17 cellular contexts compared by ENCODE assay signal in genomic region chr11:102256251-102256650, GRCh38.
DNase-seq lines count a peak whose midpoint lies in the region; ATAC-seq and TF ChIP-seq lines count a peak whose summit lies in the region.
"Had no signal": no experiment of that assay in that cellular context is flagged by ENCODE, and none has a peak within 500 bp of the region (broad histone marks: within the 10 kb centered on the region; RNA-seq: fewer than 3 reads in every experiment).

No MANE protein-coding gene starts in this region.

- peaks cover 4% of the 10 kb centered on the region for H3K4me1 Mint-ChIP-seq in osteocyte (ENCODE audit: unreplicated experiment)
- H3K4me1 Mint-ChIP-seq: activated naive CD8-positive, alpha-beta T cell treated with anti-CD3 and anti-CD28 coated beads, Interleukin-2, amount 10 ng/mL, durations not matched to agents 7 days and 5 days; CD14-positive monocyte had no signal

- no peak overlapping the region for H3K4me3 Mint-ChIP-seq in osteocyte (ENCODE audit: unreplicated experiment)
- H3K4me3 Mint-ChIP-seq: activated naive CD8-positive, alpha-beta T cell treated with anti-CD3 and anti-CD28 coated beads, Interleukin-2, amount 10 ng/mL, durations not matched to agents 7 days and 5 days; CD14-positive monocyte had no signal

- no peaks in the 10 kb centered on the region for H3K9me3 ChIP-seq in RWPE2 (ENCODE audit: severe bottlenecking)
- no peaks in the 10 kb centered on the region for H3K9me3 ChIP-seq in right cardiac atrium (ENCODE audit: control insufficient read depth, low read length)
- H3K9me3 ChIP-seq: stomach had no signal

- whole genome bisulfite sequencing in right cardiac atrium, result 89% methylated on average over 4 of the region's 4 CpGs

- no peaks in the 10 kb centered on the region for H3K36me3 Mint-ChIP-seq in osteocyte (ENCODE audit: unreplicated experiment)
- H3K36me3 Mint-ChIP-seq: activated naive CD8-positive, alpha-beta T cell treated with anti-CD3 and anti-CD28 coated beads, Interleukin-2, amount 10 ng/mL, durations not matched to agents 7 days and 5 days; CD14-positive monocyte had no signal

- no peaks in the 10 kb centered on the region for H3K27me3 Mint-ChIP-seq in osteocyte (ENCODE audit: unreplicated experiment)
- H3K27me3 Mint-ChIP-seq: activated naive CD8-positive, alpha-beta T cell treated with anti-CD3 and anti-CD28 coated beads, Interleukin-2, amount 10 ng/mL, durations not matched to agents 7 days and 5 days had no signal

- H3K9me3 Mint-ChIP-seq in osteocyte (ENCODE audit: unreplicated experiment), result no peaks in the 10 kb centered on the region
- H3K9me3 Mint-ChIP-seq: activated naive CD8-positive, alpha-beta T cell treated with anti-CD3 and anti-CD28 coated beads, Interleukin-2, amount 10 ng/mL, durations not matched to agents 7 days and 5 days; CD14-positive monocyte had no signal

- peak; percentile 45 for ATAC-seq in GM19463 (IDR thresholded peaks at IDR 0.05; ENCODE audit: unreplicated experiment)
- peak; percentile 98 for ATAC-seq in RWPE2 (ENCODE audit: low read depth)
- ATAC-seq in right cardiac atrium, result no peak
- no peak for ATAC-seq in GM21360 (IDR thresholded peaks at IDR 0.05; ENCODE audit: unreplicated experiment)

- H3K27ac ChIP-seq in RWPE2 (ENCODE audit: poor library complexity, severe bottlenecking), result peak overlapping the region; percentile 80
- H3K27ac ChIP-seq in right cardiac atrium (ENCODE audit: low read length), result no peak overlapping the region
- H3K27ac ChIP-seq: KMS-11, stomach had no signal

- peak overlapping the region; percentile 3 for H3K27ac Mint-ChIP-seq in osteocyte (ENCODE audit: unreplicated experiment)
- H3K27ac Mint-ChIP-seq: activated naive CD8-positive, alpha-beta T cell treated with anti-CD3 and anti-CD28 coated beads, Interleukin-2, amount 10 ng/mL, durations not matched to agents 7 days and 5 days; CD14-positive monocyte had no signal

- intact Hi-C loops in right cardiac atrium (cut with DNase I), result no loop called here

- TF ChIP-seq CTCF in RWPE2 (IDR thresholded peaks at IDR 0.05; ENCODE audit: poor library complexity, severe bottlenecking), result no peak
- no peak for TF ChIP-seq CTCF in epithelial cell of esophagus (IDR thresholded peaks at IDR 0.05; ENCODE audit: insufficient read depth, low read depth, low read length, missing control alignments)
- TF ChIP-seq CTCF in osteocyte (IDR thresholded peaks at IDR 0.05), result no peak

- peak; percentile 91 for DNase-seq in RWPE2 (ENCODE audit: low spot score)
- DNase-seq in epithelial cell of esophagus (ENCODE audit: low read depth), result peak; percentile 99
- no peak for DNase-seq in osteocyte (ENCODE audit: extremely low spot score, unreplicated experiment)
- DNase-seq in right cardiac atrium, result no peak
- DNase-seq in NCI-H2029 treated with DMSO at 0.1 percent for 48 hours (lab: John Stamatoyannopoulos, UW), result no peak
- DNase-seq in H4 (ENCODE audit: low spot score), result no peak
- DNase-seq: activated naive CD8-positive, alpha-beta T cell treated with anti-CD3 and anti-CD28 coated beads, Interleukin-2, amount 10 ng/mL, durations not matched to agents 7 days and 5 days; effector CD8-positive, alpha-beta T cell; GOT3; NCI-H446 treated with DMSO at 0.1 percent for 48 hours; retina; RPMI8226; stomach had no signal

- H3K27me3 ChIP-seq in RWPE2 (ENCODE audit: insufficient read depth, poor library complexity, severe bottlenecking) (no peaks in the 10 kb centered on the region), right cardiac atrium (ENCODE audit: control insufficient read depth, insufficient read depth) (no peaks in the 10 kb centered on the region)
- H3K27me3 ChIP-seq: stomach had no signal

- no peaks in the 10 kb centered on the region for H3K36me3 ChIP-seq in RWPE2 (ENCODE audit: low read depth)
- H3K36me3 ChIP-seq: stomach had no signal

- no peak overlapping the region for H3K4me3 ChIP-seq in RWPE2 (ENCODE audit: severe bottlenecking)
- no peak overlapping the region for H3K4me3 ChIP-seq in epithelial cell of esophagus (ENCODE audit: low read length)
- H3K4me3 ChIP-seq in right cardiac atrium (ENCODE audit: low read length), result no peak overlapping the region
- H3K4me3 ChIP-seq: stomach had no signal

- H3K4me1 ChIP-seq in RWPE2 (ENCODE audit: insufficient read depth, poor library complexity, severe bottlenecking) (peaks cover 24% of the 10 kb centered on the region), right cardiac atrium (ENCODE audit: control insufficient read depth, insufficient read depth, low read length) (no peaks in the 10 kb centered on the region)

Comparison
In these comparisons a context has a peak if more than half of its experiments do, and no peak if none do; other contexts are left out.
1. ATAC-seq: peak in GM19463 (single experiment) and RWPE2 (single experiment); none in right cardiac atrium (0 of 2) and GM21360 (single experiment).
2. DNase-seq: peak in RWPE2 (single experiment) and epithelial cell of esophagus (single experiment); none in osteocyte (single experiment), right cardiac atrium (0 of 3), NCI-H2029 treated with DMSO at 0.1 percent for 48 hours (single experiment) and H4 (single experiment).